ENCODE assay signal across 10 cellular contexts in the genomic region with DNA sequence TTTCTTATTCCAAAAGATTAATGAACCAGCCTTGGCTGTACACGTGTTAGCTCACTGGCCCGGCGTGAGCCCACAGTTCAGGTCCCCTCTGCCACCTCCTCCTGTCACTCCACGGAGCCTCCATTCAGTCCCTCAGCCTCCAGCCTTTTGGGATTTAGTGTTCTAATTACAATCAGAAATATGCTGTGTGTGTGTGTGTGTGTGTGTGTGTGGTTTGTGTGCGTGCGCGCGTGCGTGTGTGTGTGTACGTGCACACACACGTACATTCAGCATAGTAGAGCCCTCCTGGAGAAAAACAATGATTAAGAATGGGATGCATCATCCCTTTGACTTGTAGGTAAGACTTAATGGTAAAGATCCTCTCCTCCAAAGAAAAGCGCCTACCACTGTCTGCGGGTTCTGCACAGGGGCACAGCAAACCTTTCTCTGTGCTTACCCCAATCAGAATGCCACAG. TPM values are rescaled to one million over a fixed set of nuclear protein-coding genes. Genes with fewer than 3 reads are reported as not detected.
A peak's percentile ranks its signal among the peaks of the same experiment; 100 is the strongest.
DNase-seq lines count a peak whose midpoint lies in the region; ATAC-seq, FAIRE-seq and TF ChIP-seq lines count a peak whose summit lies in the region.
"Had no signal": no experiment of that assay in that cellular context is flagged by ENCODE, and none has a peak within 500 bp of the region (broad histone marks: within the 10 kb centered on the region; RNA-seq: fewer than 3 reads in every experiment).

No MANE protein-coding gene starts in this region.

- H3K79me2 ChIP-seq in PC-3 (ENCODE audit: low read length), result peaks cover 32% of the 10 kb centered on the region
- H3K79me2 ChIP-seq in endothelial cell of umbilical vein (ENCODE audit: control insufficient read depth, insufficient read depth, low read length), result no peaks in the 10 kb centered on the region

- intact Hi-C loops in PC-3 (cut with micrococcal nuclease) (loop anchor here (5.0 kb wide), 1 partner anchor 49 kb away; no protein-coding TSS in a partner anchor), endothelial cell of umbilical vein (cut with micrococcal nuclease) (loop anchor here (2.0 kb wide), 1 partner anchor 90 kb away; no protein-coding TSS in a partner anchor)

- H3K4me1 ChIP-seq in BE2C (peaks cover 13% of the 10 kb centered on the region), PC-3 (ENCODE audit: insufficient read depth, low read length) (peaks cover 36% of the 10 kb centered on the region), endothelial cell of umbilical vein (ENCODE audit: control insufficient read depth, extremely low read depth, insufficient read depth, low read length) (peaks cover 11% of the 10 kb centered on the region), neuron (ENCODE audit: insufficient read depth, low read length) (peaks cover 30% of the 10 kb centered on the region)

- no peak for DNase-seq in BE2C
- DNase-seq in PC-3, result no peak
- DNase-seq in endothelial cell of umbilical vein (ENCODE audit: low read depth, low spot score), result no peak
- no peak for DNase-seq in stimulated activated CD4-positive, alpha-beta T cell treated with anti-CD3 and anti-CD28 coated beads, Interleukin-12 subunit alpha, Interleukin-12 subunit beta, amount 100 ng/mL, for 4 hours
- DNase-seq in NCI-H524 (lab: John Stamatoyannopoulos, UW), result no peak
- DNase-seq in SW 1271 (lab: John Stamatoyannopoulos, UW), result no peak
- DNase-seq in SHP77 treated with DMSO at 0.1 percent for 48 hours (lab: John Stamatoyannopoulos, UW), result no peak
- DNase-seq: activated CD4-positive, alpha-beta T cell treated with anti-CD3 and anti-CD28 coated beads, Interleukin-2, amount 50 U/mL, for 1 hour; NCI-H2081 treated with DMSO at 0.1 percent for 48 hours had no signal

- H2AFZ ChIP-seq in PC-3 (ENCODE audit: low read length) (peak overlapping the region; percentile 86), endothelial cell of umbilical vein (ENCODE audit: low read depth, low read length) (peak overlapping the region; percentile 97), neuron (ENCODE audit: low read depth, low read length) (peak overlapping the region; percentile 94)

- H3K9me2 ChIP-seq in PC-3 (replicated peaks; ENCODE audit: low read length), result no peaks in the 10 kb centered on the region

- FAIRE-seq in endothelial cell of umbilical vein (lab: Jason Lieb, UNC), result no peak

- ATAC-seq in PC-3, result no peak; the same call in 1 of the 2 replicates

- BruUV-seq in PC-3 (replicated peaks; lab: Mats Ljungman, UMichigan) (TSS peak; percentile 62), endothelial cell of umbilical vein (replicated peaks; lab: Mats Ljungman, UMichigan) (no TSS peak)

- dilution Hi-C loops in endothelial cell of umbilical vein (cut with MboI; ENCODE audit: extremely low pct_ligation_motif_present, low sequenced_read_pairs), result no loop called here

- TF ChIP-seq POLR2A in endothelial cell of umbilical vein (IDR thresholded peaks at IDR 0.05; ENCODE audit: low read depth, low read length), result no peak

- no peaks in the 10 kb centered on the region for H3K36me3 ChIP-seq in BE2C
- no peaks in the 10 kb centered on the region for H3K36me3 ChIP-seq in PC-3 (ENCODE audit: low read depth, low read length)
- no peaks in the 10 kb centered on the region for H3K36me3 ChIP-seq in endothelial cell of umbilical vein (ENCODE audit: control insufficient read depth in 2 of 2, extremely low read depth in 1 of 2, insufficient read depth in 2 of 2, low read length in 2 of 2)
- H3K36me3 ChIP-seq in neuron (ENCODE audit: insufficient read depth, low read length), result no peaks in the 10 kb centered on the region

- H3K9ac ChIP-seq in PC-3 (ENCODE audit: low read length) (peak overlapping the region; percentile 76), endothelial cell of umbilical vein (replicated peaks; ENCODE audit: extremely low read depth, insufficient read depth, low read length) (no peak overlapping the region)

- no peaks in the 10 kb centered on the region for H4K20me1 ChIP-seq in PC-3 (ENCODE audit: low read length)
- no peaks in the 10 kb centered on the region for H4K20me1 ChIP-seq in endothelial cell of umbilical vein (replicated peaks; ENCODE audit: control insufficient read depth, extremely low read depth, insufficient read depth, low read length)

- no peaks in the 10 kb centered on the region for H3F3A ChIP-seq in PC-3 (ENCODE audit: low read length, unreplicated experiment)

- POLR2A ChIA-PET in PC-3 (lab: Charles Lee; ENCODE audit: unreplicated experiment), result interaction anchor here (0.7 kb wide), 1 partner anchor 235 kb away, joined by 3 read pairs; no protein-coding TSS in a partner anchor
- POLR2A ChIA-PET in endothelial cell of umbilical vein (lab: Charles Lee), result no interaction called here

- H3K9me3 ChIP-seq in BE2C (no peaks in the 10 kb centered on the region), PC-3 (ENCODE audit: low read length) (no peaks in the 10 kb centered on the region), endothelial cell of umbilical vein (replicated peaks; ENCODE audit: control insufficient read depth, insufficient read depth, low read length) (no peaks in the 10 kb centered on the region), neuron (ENCODE audit: low read length) (no peaks in the 10 kb centered on the region)

- TF ChIP-seq CTCF in BE2C (IDR thresholded peaks at IDR 0.05; ENCODE audit: low read depth, low read length), result no peak
- no peak for TF ChIP-seq CTCF in PC-3 (conservative IDR thresholded peaks at IDR 0.05; ENCODE audit: low read depth, low read length)
- no peak for TF ChIP-seq CTCF in endothelial cell of umbilical vein (IDR thresholded peaks at IDR 0.05; ENCODE audit: extremely low read depth in 1 of 2, insufficient read depth in 1 of 2, low read depth in 1 of 2, low read length in 2 of 2)

- CTCF ChIA-PET in PC-3 (lab: Charles Lee) (no interaction called here), endothelial cell of umbilical vein (lab: Charles Lee) (interaction anchor here (1.1 to 1.8 kb wide), 3 partner anchors 9 to 90 kb away, joined by 3 to 5 read pairs (median 5); no protein-coding TSS in a partner anchor)

- H3K27me3 ChIP-seq in BE2C (peaks cover 65% of the 10 kb centered on the region), PC-3 (ENCODE audit: low read length) (no peaks in the 10 kb centered on the region), endothelial cell of umbilical vein (ENCODE audit: control insufficient read depth in 2 of 2, insufficient read depth in 2 of 2, low read length in 2 of 2) (no peaks in the 10 kb centered on the region), neuron (ENCODE audit: insufficient read depth, low read length) (peaks cover 15% of the 10 kb centered on the region)

- H3K4me3 ChIP-seq in BE2C (ENCODE audit: low read depth, low read length), result peak overlapping the region; percentile 58
- peak overlapping the region; percentile 89 for H3K4me3 ChIP-seq in PC-3 (ENCODE audit: low read length)
- peak overlapping the region in 1 of 3 experiments; percentile 54 for H3K4me3 ChIP-seq in endothelial cell of umbilical vein (replicated peaks in 1 of 3; ENCODE audit: insufficient read depth in 1 of 3, low read depth in 1 of 3, low read length in 3 of 3)
- H3K4me3 ChIP-seq in neuron (ENCODE audit: low read length), result peak overlapping the region; percentile 43

- H3K27ac ChIP-seq in PC-3 (ENCODE audit: low read length) (no peak overlapping the region), endothelial cell of umbilical vein (ENCODE audit: insufficient read depth, low read depth, low read length) (no peak overlapping the region)

- no peaks in the 10 kb centered on the region for H3K9me1 ChIP-seq in endothelial cell of umbilical vein (replicated peaks; ENCODE audit: control insufficient read depth, extremely low read depth, insufficient read depth, low read length)

- peak overlapping the region; percentile 94 for H3K4me2 ChIP-seq in PC-3 (ENCODE audit: low read length)
- H3K4me2 ChIP-seq in endothelial cell of umbilical vein (ENCODE audit: insufficient read depth, low read length), result peak overlapping the region; percentile 71

TF ChIP-seq in endothelial cell of umbilical vein, 7 proteins besides CTCF, POLR2A, EP300 and RAD21:
- TF ChIP-seq JUN (IDR thresholded peaks at IDR 0.05; ENCODE audit: borderline replicate concordance, insufficient read depth, insufficient read length, low read depth) (no peak), MYC (IDR thresholded peaks at IDR 0.05; ENCODE audit: low read depth, low read length) (no peak), GATA2 (IDR thresholded peaks at IDR 0.05; ENCODE audit: insufficient read depth, insufficient read length, low read depth, low read length) (no peak)

RNA-seq across cellular contexts. Expression of a gene that starts 0.8 kb away (rescaled TPM):
- 0.79 TPM for polyA plus RNA-seq in BE2C (2012; ENCODE audit: insufficient read depth, insufficient read length, low read depth)
- total RNA-seq in PC-3 (2014; rRNA removed) (19.8 and 25.3 TPM in 2 replicates), endothelial cell of umbilical vein (1.8 and 5.9 TPM in 2 replicates)
- polyA plus RNA-seq in endothelial cell of umbilical vein, result 1.1 and 1.4 TPM in 2 replicates
- 0.73 and 1.1 TPM in 2 replicates for polyA plus RNA-seq in endothelial cell of umbilical vein (2011; cell fraction: cytosol; rRNA removed)
- 0.64 and 0.84 TPM in 2 replicates for polyA plus RNA-seq in endothelial cell of umbilical vein (2011; cell fraction: nucleus; rRNA removed)
- 6.8 and 7.5 TPM in 2 replicates for polyA plus RNA-seq in endothelial cell of umbilical vein (2012)
- 0.66 and 0.73 TPM in 2 replicates for polyA minus RNA-seq in endothelial cell of umbilical vein
- polyA minus RNA-seq in endothelial cell of umbilical vein (2011; cell fraction: cytosol; rRNA and poly(A)+ RNA removed), result 2.4 TPM
- 1.2 and 1.4 TPM in 2 replicates for polyA minus RNA-seq in endothelial cell of umbilical vein (2011; cell fraction: nucleus; rRNA and poly(A)+ RNA removed)
